8 cellular contexts compared by ENCODE assay signal in genomic region chr17:81294512-81295030, GRCh38. TPM values are rescaled to one million over a fixed set of nuclear protein-coding genes. Genes with fewer than 3 reads are reported as not detected.
DNase-seq lines count a peak whose midpoint lies in the region; ATAC-seq, FAIRE-seq and TF ChIP-seq lines count a peak whose summit lies in the region.

No MANE protein-coding gene starts in this region.

- peaks cover 3% of the 10 kb centered on the region; the same call in 1 of the 2 replicates for H3K36me3 ChIP-seq in BJ (ENCODE audit: control insufficient read depth, insufficient read depth, low read length)
- H3K36me3 ChIP-seq in OCI-LY1 (ENCODE audit: insufficient read depth, low read length) = peaks cover 9% of the 10 kb centered on the region; the same call in 1 of the 2 replicates
- H3K36me3 ChIP-seq in breast epithelium = no peaks in the 10 kb centered on the region
- peaks cover 2 to 9% of the 10 kb centered on the region in 2 experiments; a peak in 2 of 5 replicates for H3K36me3 ChIP-seq in HepG2 (replicated peaks in 1 of 2; ENCODE audit: control insufficient read depth in 1 of 2, insufficient read depth in 2 of 2, low read length in 2 of 2)
- no peaks in the 10 kb centered on the region for H3K36me3 ChIP-seq in thoracic aorta

- 0% methylated on average over 22 of the region's 48 CpGs for WGBS in HepG2 (ENCODE audit: low lambda C conversion rate)

- TF ChIP-seq POLR2A in breast epithelium (IDR thresholded peaks at IDR 0.05) (no peak), HepG2 (IDR thresholded peaks at IDR 0.05; ENCODE audit: insufficient read depth in 1 of 2, low read depth in 2 of 2, low read length in 2 of 2) (no peak; a peak in 1 of 4 replicates)

- no peaks in the 10 kb centered on the region for H3K9me2 ChIP-seq in OCI-LY1 (ENCODE audit: low read depth, low read length)

- H3K4me1 ChIP-seq in OCI-LY1 (ENCODE audit: insufficient read depth, low read length, severe bottlenecking) (peaks cover 28% of the 10 kb centered on the region), breast epithelium (peaks cover 0 to 13% of the 10 kb centered on the region in 2 donors), HepG2 (ENCODE audit: insufficient read depth, low read length) (peaks cover 44% of the 10 kb centered on the region), thoracic aorta (ENCODE audit: control insufficient read depth in 1 of 2, low read depth in 2 of 2) (peaks cover 22 to 30% of the 10 kb centered on the region in 2 donors)

- no peak for FAIRE-seq in HepG2 (lab: Jason Lieb, UNC)

- no peak for TF ChIP-seq CTCF in BJ (IDR thresholded peaks at IDR 0.05; ENCODE audit: insufficient read depth, low read depth, low read length)
- TF ChIP-seq CTCF in OCI-LY1 (IDR thresholded peaks at IDR 0.05; ENCODE audit: low read length) = no peak
- TF ChIP-seq CTCF in breast epithelium (IDR thresholded peaks at IDR 0.05) = no peak
- no peak for TF ChIP-seq CTCF in HepG2 (CRISPR knock-in tag; IDR thresholded peaks at IDR 0.05)
- no peak for TF ChIP-seq CTCF in thoracic aorta (IDR thresholded peaks at IDR 0.05)

- TF ChIP-seq EP300 in HepG2 (IDR thresholded peaks at IDR 0.05; ENCODE audit: low read depth in 2 of 2, low read length in 2 of 2) (no peak), HepG2 (CRISPR knock-in tag; IDR thresholded peaks at IDR 0.05; ENCODE audit: borderline replicate concordance) (no peak)

- H3K9ac ChIP-seq in OCI-LY1 (ENCODE audit: low read length) (peak overlapping the region; percentile 77), HepG2 (ENCODE audit: insufficient read depth, low read depth, low read length) (peak overlapping the region; percentile 93)

- no peak overlapping the region for H2AFZ ChIP-seq in OCI-LY1 (ENCODE audit: low read length)
- no peak overlapping the region for H2AFZ ChIP-seq in HepG2 (ENCODE audit: low read length)

- H3K4me2 ChIP-seq in OCI-LY1 (ENCODE audit: low read length) = peak overlapping the region; percentile 71
- H3K4me2 ChIP-seq in HepG2 (ENCODE audit: low read depth, low read length) = peak overlapping the region; percentile 97

- H3K27me3 ChIP-seq in BJ (ENCODE audit: control insufficient read depth, insufficient read depth, low read length) (no peaks in the 10 kb centered on the region), OCI-LY1 (ENCODE audit: insufficient read depth, low read length) (no peaks in the 10 kb centered on the region), breast epithelium (no peaks in the 10 kb centered on the region), HepG2 (ENCODE audit: control insufficient read depth in 1 of 2, insufficient read depth in 2 of 2, low read length in 2 of 2) (peaks cover 0 to 3% of the 10 kb centered on the region in 2 experiments; a peak in 1 of 5 replicates), thoracic aorta (replicated peaks; ENCODE audit: insufficient read depth) (no peaks in the 10 kb centered on the region)

- ATAC-seq in GM21528 (IDR thresholded peaks at IDR 0.05; ENCODE audit: low FRiP score, unreplicated experiment) (peak; percentile 7), HepG2 (peak; percentile 53), thoracic aorta (ENCODE audit: insufficient number of reproducible peaks, low FRiP score, low read depth) (no peak)

- H3K27ac ChIP-seq in OCI-LY1 (ENCODE audit: low read depth, low read length, poor library complexity, severe bottlenecking) = no peak overlapping the region
- peak overlapping the region; percentile 91 to 99 for H3K27ac ChIP-seq in breast epithelium
- H3K27ac ChIP-seq in HepG2 (ENCODE audit: extremely low read length, insufficient read depth, low read length) = peak overlapping the region; percentile 86
- H3K27ac ChIP-seq in thoracic aorta = peak overlapping the region; percentile 81 to 82

- H3K79me2 ChIP-seq in OCI-LY1 (ENCODE audit: insufficient read depth, low read length) = no peaks in the 10 kb centered on the region
- H3K79me2 ChIP-seq in HepG2 (ENCODE audit: insufficient read depth, low read length) = peaks cover 25% of the 10 kb centered on the region

- no TSS peak for BruUV-seq in HepG2 (replicated peaks; lab: Mats Ljungman, UMichigan)

- no peaks in the 10 kb centered on the region for H3F3A ChIP-seq in OCI-LY1 (ENCODE audit: insufficient read depth, low read length)

- H3K4me3 ChIP-seq in BJ (ENCODE audit: low read depth, low read length) = peak overlapping the region; percentile 92
- H3K4me3 ChIP-seq in OCI-LY1 (ENCODE audit: low read depth, low read length, poor library complexity, severe bottlenecking) = peak overlapping the region; percentile 73
- peak overlapping the region; percentile 82 to 97 (median 86) for H3K4me3 ChIP-seq in breast epithelium
- peak overlapping the region; percentile 87 to 96 (median 90) for H3K4me3 ChIP-seq in HepG2 (replicated peaks in 1 of 3; ENCODE audit: insufficient read depth in 1 of 3, low read depth in 2 of 3, low read length in 3 of 3)
- H3K4me3 ChIP-seq in thoracic aorta = peak overlapping the region; percentile 95

- intact Hi-C loops in breast epithelium (cut with DNase I; ENCODE audit: low total_unique reads) = no loop called here
- intact Hi-C loops in HepG2 (cut with micrococcal nuclease; ENCODE audit: unreplicated experiment) = loop anchor here (5.0 kb wide), 1 partner anchor 188 kb away; no protein-coding TSS in a partner anchor

- POLR2A ChIA-PET in BJ (lab: Charles Lee) (no interaction called here), HepG2 (lab: Yijun Ruan, JAX) (interaction anchor here (0.9 to 2.8 kb wide), 15 partner anchors 11 to 840 kb away, joined by 3 to 23 read pairs (median 4); partner anchors contain the start of genes ACTG1, BAHCC1 and CEP131)

- no peak for DNase-seq in BJ (ENCODE audit: low read depth)
- DNase-seq in breast epithelium (ENCODE audit: low spot score in 2 of 2) = no peak
- no peak for DNase-seq in HepG2 (ENCODE audit: low spot score)
- DNase-seq in thoracic aorta (ENCODE audit: low spot score) = no peak
- DNase-seq in superior temporal gyrus (ENCODE audit: extremely low spot score) = no peak
- no peak for DNase-seq in NAMALWA (ENCODE audit: low spot score)

- CTCF ChIA-PET in BJ (lab: Yijun Ruan, JAX) (interaction anchor here (1.0 to 2.6 kb wide), 5 partner anchors 15 to 190 kb away, joined by 3 to 15 read pairs (median 4); no protein-coding TSS in a partner anchor), HepG2 (lab: Yijun Ruan, JAX; ENCODE audit: low intra/inter-chr PET ratio, low total read pairs) (no interaction called here)

- TF ChIP-seq RAD21 in HepG2 (CRISPR knock-in tag; IDR thresholded peaks at IDR 0.05) = no peak; the same call in 1 of the 2 replicates

- H3K9me3 ChIP-seq in OCI-LY1 (ENCODE audit: low read length) (no peaks in the 10 kb centered on the region), breast epithelium (no peaks in the 10 kb centered on the region), HepG2 (ENCODE audit: low read length) (no peaks in the 10 kb centered on the region), thoracic aorta (no peaks in the 10 kb centered on the region)

- H4K20me1 ChIP-seq in OCI-LY1 (ENCODE audit: insufficient read depth, low read length) = no peaks in the 10 kb centered on the region
- peaks cover 4% of the 10 kb centered on the region; the same call in 1 of the 2 replicates for H4K20me1 ChIP-seq in HepG2 (ENCODE audit: insufficient read depth, low read length)

- in situ Hi-C loops in HepG2 (cut with HindIII; ENCODE audit: extremely low pct_ligation_motif_present, low pct_unique_long_range_greater_than_20kb) = no loop called here

RNA-seq across cellular contexts. Expression of gene SLC38A10, which starts 0.5 kb away (rescaled TPM):
- 34.6 and 55.4 TPM in 2 replicates for polyA plus RNA-seq in BJ (2011; rRNA removed)
- 49.8 and 63.7 TPM in 2 replicates for polyA minus RNA-seq in BJ (2011; rRNA and poly(A)+ RNA removed)
- 100 to 1,000 TPM in 1 of 3 donors, 10 to 100 TPM in 2; 52.4 to 104 (median 85.2) TPM for total RNA-seq in breast epithelium
- 23.0 and 55.8 TPM in 2 replicates for total RNA-seq in HepG2 (2016; rRNA removed; fragmentation: Illumina TruSeq; extraction: Trizol)
- 18.5 and 23.3 TPM in 2 replicates for total RNA-seq in HepG2 (2016; cell fraction: cytosol; rRNA removed; fragmentation: Illumina TruSeq; extraction: Trizol; ENCODE audit: low read depth)
- total RNA-seq in HepG2 (2016; cell fraction: insoluble cytoplasmic fraction; rRNA removed; fragmentation: Illumina TruSeq; extraction: Trizol) = 19.1 and 55.8 TPM in 2 replicates
- total RNA-seq in HepG2 (2016; cell fraction: membrane; rRNA removed; fragmentation: Illumina TruSeq; extraction: Trizol) = 18.8 and 20.0 TPM in 2 replicates
- 52.6 and 64.0 TPM in 2 replicates for total RNA-seq in HepG2 (2016; cell fraction: nucleus; rRNA removed; fragmentation: Illumina TruSeq; extraction: Trizol)
- 23.4 and 33.6 TPM in 2 replicates for polyA plus RNA-seq in HepG2 (2011; rRNA removed)
- 20.1 and 34.6 TPM in 2 replicates for polyA plus RNA-seq in HepG2 (2011; cell fraction: cytosol; rRNA removed)
- 63.4 and 88.4 TPM in 2 replicates for polyA plus RNA-seq in HepG2 (2011; cell fraction: nucleus; rRNA removed)
- 22.8 and 28.0 TPM in 2 replicates for polyA plus RNA-seq in HepG2 (2012)
- polyA plus RNA-seq in HepG2 (2016; cell fraction: cytosol; fragmentation: Illumina TruSeq; extraction: Trizol; ENCODE audit: low read depth) = 5.7 and 7.1 TPM in 2 replicates
- polyA plus RNA-seq in HepG2 (2016; cell fraction: insoluble cytoplasmic fraction; fragmentation: Illumina TruSeq; extraction: Trizol; ENCODE audit: low read depth) = 19.7 and 23.4 TPM in 2 replicates
- polyA plus RNA-seq in HepG2 (2016; cell fraction: membrane; fragmentation: Illumina TruSeq; extraction: Trizol; ENCODE audit: low read depth) = 10.4 and 11.4 TPM in 2 replicates
- 123 and 129 TPM in 2 replicates for polyA plus RNA-seq in HepG2 (2016; cell fraction: nucleus; fragmentation: Illumina TruSeq; extraction: Trizol; ENCODE audit: insufficient read depth, low read depth)
- 53.9 and 165 TPM in 2 replicates for polyA minus RNA-seq in HepG2 (2011; rRNA and poly(A)+ RNA removed; ENCODE audit: low replicate concordance)
- 62.7 and 77.3 TPM in 2 replicates for polyA minus RNA-seq in HepG2 (2011; cell fraction: cytosol; rRNA and poly(A)+ RNA removed)
- polyA minus RNA-seq in HepG2 (2011; cell fraction: nucleus; rRNA and poly(A)+ RNA removed) = 25.7 and 27.8 TPM in 2 replicates
- 100 to 1,000 TPM in 1 of 2 donors, 10 to 100 TPM in 1; 83.0 to 129 TPM for total RNA-seq in thoracic aorta

RNA-seq across cellular contexts. Expression of gene NDUFAF8, which starts 55.5 kb away (rescaled TPM):
- 70.8 and 130 TPM in 2 replicates for polyA plus RNA-seq in BJ (2011; rRNA removed)
- polyA minus RNA-seq in BJ (2011; rRNA and poly(A)+ RNA removed) = 12.1 and 14.0 TPM in 2 replicates
- total RNA-seq in breast epithelium = 10 to 100 TPM; 34.2 to 39.7 (median 35.2) TPM
- 213 and 233 TPM in 2 replicates for total RNA-seq in HepG2 (2016; rRNA removed; fragmentation: Illumina TruSeq; extraction: Trizol)
- 565 and 636 TPM in 2 replicates for total RNA-seq in HepG2 (2016; cell fraction: cytosol; rRNA removed; fragmentation: Illumina TruSeq; extraction: Trizol; ENCODE audit: low read depth)
- 209 and 214 TPM in 2 replicates for total RNA-seq in HepG2 (2016; cell fraction: insoluble cytoplasmic fraction; rRNA removed; fragmentation: Illumina TruSeq; extraction: Trizol)
- total RNA-seq in HepG2 (2016; cell fraction: membrane; rRNA removed; fragmentation: Illumina TruSeq; extraction: Trizol) = 441 and 487 TPM in 2 replicates
- 99.9 and 114 TPM in 2 replicates for total RNA-seq in HepG2 (2016; cell fraction: nucleus; rRNA removed; fragmentation: Illumina TruSeq; extraction: Trizol)
- polyA plus RNA-seq in HepG2 (2011; rRNA removed) = 62.4 and 75.6 TPM in 2 replicates
- polyA plus RNA-seq in HepG2 (2011; cell fraction: cytosol; rRNA removed) = 52.0 and 67.0 TPM in 2 replicates
- 67.0 and 99.7 TPM in 2 replicates for polyA plus RNA-seq in HepG2 (2011; cell fraction: nucleus; rRNA removed)
- polyA plus RNA-seq in HepG2 (2012) = 74.7 and 106 TPM in 2 replicates
- polyA plus RNA-seq in HepG2 (2016; cell fraction: cytosol; fragmentation: Illumina TruSeq; extraction: Trizol; ENCODE audit: low read depth) = 562 and 639 TPM in 2 replicates
- 170 and 188 TPM in 2 replicates for polyA plus RNA-seq in HepG2 (2016; cell fraction: insoluble cytoplasmic fraction; fragmentation: Illumina TruSeq; extraction: Trizol; ENCODE audit: low read depth)
- polyA plus RNA-seq in HepG2 (2016; cell fraction: membrane; fragmentation: Illumina TruSeq; extraction: Trizol; ENCODE audit: low read depth) = 357 and 397 TPM in 2 replicates
- polyA plus RNA-seq in HepG2 (2016; cell fraction: nucleus; fragmentation: Illumina TruSeq; extraction: Trizol; ENCODE audit: insufficient read depth, low read depth) = 180 and 208 TPM in 2 replicates
- 13.6 and 21.7 TPM in 2 replicates for polyA minus RNA-seq in HepG2 (2011; rRNA and poly(A)+ RNA removed; ENCODE audit: low replicate concordance)
- 4.9 and 8.2 TPM in 2 replicates for polyA minus RNA-seq in HepG2 (2011; cell fraction: cytosol; rRNA and poly(A)+ RNA removed)
- 26.2 and 31.2 TPM in 2 replicates for polyA minus RNA-seq in HepG2 (2011; cell fraction: nucleus; rRNA and poly(A)+ RNA removed)
- 10 to 100 TPM; 17.8 to 19.5 TPM for total RNA-seq in thoracic aorta

RNA-seq across cellular contexts. Expression of gene TEPSIN, which starts 55.7 kb away (rescaled TPM):
- polyA plus RNA-seq in BJ (2011; rRNA removed) (7.5 and 19.4 TPM in 2 replicates), HepG2 (2011; rRNA removed) (16.1 and 19.7 TPM in 2 replicates)
- polyA minus RNA-seq in BJ (2011; rRNA and poly(A)+ RNA removed) = 4.6 and 8.3 TPM in 2 replicates
- total RNA-seq in breast epithelium (10 to 100 TPM; 33.9 to 54.3 (median 36.4) TPM), HepG2 (2016; rRNA removed; fragmentation: Illumina TruSeq; extraction: Trizol) (8.5 and 18.8 TPM in 2 replicates), thoracic aorta (10 to 100 TPM; 52.4 to 70.8 TPM)
- 5.0 and 7.5 TPM in 2 replicates for total RNA-seq in HepG2 (2016; cell fraction: cytosol; rRNA removed; fragmentation: Illumina TruSeq; extraction: Trizol; ENCODE audit: low read depth)
- 7.1 and 20.3 TPM in 2 replicates for total RNA-seq in HepG2 (2016; cell fraction: insoluble cytoplasmic fraction; rRNA removed; fragmentation: Illumina TruSeq; extraction: Trizol)
- total RNA-seq in HepG2 (2016; cell fraction: membrane; rRNA removed; fragmentation: Illumina TruSeq; extraction: Trizol) = 7.0 and 8.1 TPM in 2 replicates
- total RNA-seq in HepG2 (2016; cell fraction: nucleus; rRNA removed; fragmentation: Illumina TruSeq; extraction: Trizol) = 24.5 and 27.8 TPM in 2 replicates
- polyA plus RNA-seq in HepG2 (2011; cell fraction: cytosol; rRNA removed) = 4.0 and 8.2 TPM in 2 replicates
- 328 and 418 TPM in 2 replicates for polyA plus RNA-seq in HepG2 (2011; cell fraction: nucleus; rRNA removed)
- polyA plus RNA-seq in HepG2 (2012) = 9.5 and 16.4 TPM in 2 replicates
- polyA plus RNA-seq in HepG2 (2016; cell fraction: cytosol; fragmentation: Illumina TruSeq; extraction: Trizol; ENCODE audit: low read depth) = 2.4 and 2.5 TPM in 2 replicates
- polyA plus RNA-seq in HepG2 (2016; cell fraction: insoluble cytoplasmic fraction; fragmentation: Illumina TruSeq; extraction: Trizol; ENCODE audit: low read depth) = 6.3 and 9.9 TPM in 2 replicates
- 4.3 and 6.0 TPM in 2 replicates for polyA plus RNA-seq in HepG2 (2016; cell fraction: membrane; fragmentation: Illumina TruSeq; extraction: Trizol; ENCODE audit: low read depth)
- 90.2 and 98.6 TPM in 2 replicates for polyA plus RNA-seq in HepG2 (2016; cell fraction: nucleus; fragmentation: Illumina TruSeq; extraction: Trizol; ENCODE audit: insufficient read depth, low read depth)
- polyA minus RNA-seq in HepG2 (2011; rRNA and poly(A)+ RNA removed; ENCODE audit: low replicate concordance) = 14.1 and 21.0 TPM in 2 replicates
- polyA minus RNA-seq in HepG2 (2011; cell fraction: cytosol; rRNA and poly(A)+ RNA removed) = 3.4 and 3.7 TPM in 2 replicates
- polyA minus RNA-seq in HepG2 (2011; cell fraction: nucleus; rRNA and poly(A)+ RNA removed) = 39.0 and 47.9 TPM in 2 replicates
